In the genomic region with DNA sequence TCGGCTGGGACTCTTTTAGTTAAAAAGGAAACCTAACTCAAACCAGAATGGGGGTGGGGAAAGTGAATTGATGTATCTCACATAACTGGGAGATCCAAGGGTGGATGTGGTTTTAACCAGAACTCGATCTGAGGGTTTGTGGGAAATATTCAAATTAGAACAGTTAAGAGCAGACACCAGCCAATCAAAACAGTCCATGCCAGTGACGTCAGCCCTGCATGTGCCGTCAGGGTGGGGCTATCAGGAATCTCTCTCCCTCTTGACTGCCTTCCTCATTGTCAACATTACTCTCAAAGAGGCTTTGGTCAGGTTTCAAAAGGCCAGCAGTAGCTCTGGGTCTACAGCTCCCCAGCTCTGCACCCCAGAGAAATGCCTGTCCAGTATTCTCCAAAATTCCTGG, we compare ENCODE assay signal across 16 cellular contexts.
A peak's percentile ranks its signal among the peaks of the same experiment; 100 is the strongest.
DNase-seq lines count a peak whose midpoint lies in the region; ATAC-seq, FAIRE-seq and TF ChIP-seq lines count a peak whose summit lies in the region.
"Had no signal": no experiment of that assay in that cellular context is flagged by ENCODE, and none has a peak within 500 bp of the region (broad histone marks: within the 10 kb centered on the region; RNA-seq: fewer than 3 reads in every experiment).

No MANE protein-coding gene starts in this region.

- H3K9ac ChIP-seq in HepG2 (ENCODE audit: insufficient read depth, low read depth, low read length): no peak overlapping the region

- no peak for TF ChIP-seq RAD21 in HepG2 (CRISPR knock-in tag; IDR thresholded peaks at IDR 0.05)

- TF ChIP-seq EP300 in HepG2 (IDR thresholded peaks at IDR 0.05; ENCODE audit: low read depth in 2 of 2, low read length in 2 of 2) (no peak), HepG2 (CRISPR knock-in tag; IDR thresholded peaks at IDR 0.05; ENCODE audit: borderline replicate concordance) (no peak)

- H3K27me3 ChIP-seq in HepG2 (ENCODE audit: control insufficient read depth in 1 of 2, insufficient read depth in 2 of 2, low read length in 2 of 2): peaks cover 0 to 11% of the 10 kb centered on the region in 2 experiments; a peak in 2 of 5 replicates
- no peaks in the 10 kb centered on the region for H3K27me3 ChIP-seq in right lobe of liver
- no peaks in the 10 kb centered on the region for H3K27me3 ChIP-seq in aorta (ENCODE audit: control insufficient read depth in 1 of 2, insufficient read depth in 2 of 2, low read length in 1 of 2)

- intact Hi-C loops in HepG2 (cut with micrococcal nuclease; ENCODE audit: unreplicated experiment) (no loop called here), right lobe of liver (cut with DNase I) (no loop called here), aorta (cut with DNase I) (loop anchor here in 1 of 2 donors (10.0 kb wide), 1 partner anchor 91 kb away; a partner anchor contains a TSS)

- POLR2A ChIA-PET in HepG2 (lab: Yijun Ruan, JAX): no interaction called here

- H3K79me2 ChIP-seq in HepG2 (ENCODE audit: insufficient read depth, low read length): no peaks in the 10 kb centered on the region

- no peaks in the 10 kb centered on the region for H4K20me1 ChIP-seq in HepG2 (ENCODE audit: insufficient read depth, low read length)

- 4% methylated on average over 4 of the region's 4 CpGs for WGBS in HepG2 (ENCODE audit: low lambda C conversion rate)
- 21% methylated on average over 3 of the region's 4 CpGs for WGBS in right lobe of liver (ENCODE audit: insufficient coverage, low coverage, low lambda C conversion rate, missing lambda C conversion rate)
- 32 to 34% methylated on average over 4 of the region's 4 CpGs for WGBS in aorta, 2 donors

- in situ Hi-C loops in HepG2 (cut with HindIII; ENCODE audit: extremely low pct_ligation_motif_present, low pct_unique_long_range_greater_than_20kb): no loop called here

- TF ChIP-seq CTCF in HepG2 (CRISPR knock-in tag; IDR thresholded peaks at IDR 0.05): no peak
- no peak for TF ChIP-seq CTCF in right lobe of liver (IDR thresholded peaks at IDR 0.05)
- no peak for TF ChIP-seq CTCF in coronary artery (IDR thresholded peaks at IDR 0.05)

- DNase-seq in HepG2 (ENCODE audit: low spot score): no peak
- DNase-seq in right lobe of liver: no peak
- DNase-seq in NCI-H510A (lab: John Stamatoyannopoulos, UW): peak; percentile 52
- no peak for DNase-seq in coronary artery (ENCODE audit: low spot score)
- no peak for DNase-seq in aorta
- no peak for DNase-seq in NCI-H774 (lab: John Stamatoyannopoulos, UW)
- DNase-seq in 8988T: no peak
- DNase-seq: activated gamma-delta T cell; effector CD4-positive, alpha-beta T cell; H9; stimulated activated CD4-positive, alpha-beta T cell treated with anti-CD3 and anti-CD28 coated beads, Interleukin-4, amount 100 ng/mL, for 1 hour had no signal

- no peak overlapping the region for H3K4me3 ChIP-seq in HepG2 (replicated peaks in 1 of 3; ENCODE audit: insufficient read depth in 1 of 3, low read depth in 2 of 3, low read length in 3 of 3)
- H3K4me3 ChIP-seq in right lobe of liver: no peak overlapping the region
- no peak overlapping the region for H3K4me3 ChIP-seq in coronary artery
- H3K4me3 ChIP-seq in aorta (ENCODE audit: low read length in 2 of 2): no peak overlapping the region

- H3K4me1 ChIP-seq in HepG2 (ENCODE audit: insufficient read depth, low read length): no peaks in the 10 kb centered on the region
- no peaks in the 10 kb centered on the region for H3K4me1 ChIP-seq in right lobe of liver
- H3K4me1 ChIP-seq in aorta (ENCODE audit: control insufficient read depth in 1 of 2, insufficient read depth in 2 of 2, low read length in 2 of 2): peaks cover 2 to 5% of the 10 kb centered on the region in 2 donors

- H3K9me3 ChIP-seq in HepG2 (ENCODE audit: low read length): no peaks in the 10 kb centered on the region
- no peaks in the 10 kb centered on the region for H3K9me3 ChIP-seq in right lobe of liver
- no peaks in the 10 kb centered on the region for H3K9me3 ChIP-seq in aorta (ENCODE audit: control insufficient read depth, low read length)
- H3K9me3 ChIP-seq: neutrophil had no signal

- H3K27ac ChIP-seq in HepG2 (ENCODE audit: extremely low read length, insufficient read depth, low read length) (no peak overlapping the region), right lobe of liver (no peak overlapping the region), coronary artery (peak overlapping the region; percentile 16 to 52), aorta (ENCODE audit: low read depth in 1 of 2, low read length in 2 of 2) (peak overlapping the region; percentile 58 to 96)
- H3K27ac ChIP-seq: HL-60, neutrophil, RWPE1 had no signal

- H3K4me2 ChIP-seq in HepG2 (ENCODE audit: low read depth, low read length): no peak overlapping the region

- no peaks in the 10 kb centered on the region for H3K36me3 ChIP-seq in HepG2 (replicated peaks in 1 of 2; ENCODE audit: control insufficient read depth in 1 of 2, insufficient read depth in 2 of 2, low read length in 2 of 2)
- H3K36me3 ChIP-seq in right lobe of liver: no peaks in the 10 kb centered on the region
- H3K36me3 ChIP-seq in aorta (ENCODE audit: control insufficient read depth in 1 of 2, insufficient read depth in 2 of 2, low read length in 1 of 2): no peaks in the 10 kb centered on the region
- H3K36me3 ChIP-seq: neutrophil had no signal

- CTCF ChIA-PET in HepG2 (lab: Yijun Ruan, JAX; ENCODE audit: low intra/inter-chr PET ratio, low total read pairs): no interaction called here

- H2AFZ ChIP-seq in HepG2 (ENCODE audit: low read length): no peak overlapping the region

- no peak for FAIRE-seq in HepG2 (lab: Jason Lieb, UNC)

- no peak for ATAC-seq in HepG2
- no peak for ATAC-seq in right lobe of liver
- no peak for ATAC-seq in aorta (ENCODE audit: low FRiP score)
- ATAC-seq in GM21360 (IDR thresholded peaks at IDR 0.05; ENCODE audit: unreplicated experiment): no peak
- ATAC-seq: sciatic nerve had no signal

- BruUV-seq in HepG2 (replicated peaks; lab: Mats Ljungman, UMichigan): no TSS peak

- TF ChIP-seq POLR2A in HepG2 (IDR thresholded peaks at IDR 0.05; ENCODE audit: insufficient read depth in 1 of 2, low read depth in 2 of 2, low read length in 2 of 2) (no peak), right lobe of liver (IDR thresholded peaks at IDR 0.05) (no peak)

TF ChIP-seq in HepG2, 621 proteins besides CTCF, POLR2A, EP300 and RAD21:
- no peak for TF ChIP-seq JARID2 (CRISPR knock-in tag; IDR thresholded peaks at IDR 0.05; ENCODE audit: insufficient replicate concordance)
- TF ChIP-seq, protein P1, sequence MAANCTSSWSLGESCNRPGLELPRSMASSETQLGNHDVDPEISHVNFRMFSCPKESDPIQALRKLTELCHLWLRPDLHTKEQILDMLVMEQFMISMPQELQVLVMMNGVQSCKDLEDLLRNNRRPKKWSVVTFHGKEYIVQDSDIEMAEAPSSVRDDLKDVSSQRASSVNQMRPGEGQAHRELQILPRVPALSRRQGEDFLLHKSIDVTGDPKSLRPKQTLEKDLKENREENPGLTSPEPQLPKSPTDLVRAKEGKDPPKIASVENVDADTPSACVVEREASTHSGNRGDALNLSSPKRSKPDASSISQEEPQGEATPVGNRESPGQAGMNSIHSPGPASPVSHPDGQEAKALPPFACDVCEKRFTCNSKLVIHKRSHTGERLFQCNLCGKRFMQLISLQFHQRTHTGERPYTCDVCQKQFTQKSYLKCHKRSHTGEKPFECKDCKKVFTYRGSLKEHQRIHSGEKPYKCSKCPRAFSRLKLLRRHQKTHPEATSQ (CRISPR knock-in tag; IDR thresholded peaks at IDR 0.05; ENCODE audit: borderline replicate concordance): no peak
- no peak for TF ChIP-seq MED13 (CRISPR knock-in tag; IDR thresholded peaks at IDR 0.05)
- peak; percentile 89 for TF ChIP-seq CREB1 (IDR thresholded peaks at IDR 0.05)
- no peak for TF ChIP-seq CREB1 (CRISPR knock-in tag; IDR thresholded peaks at IDR 0.05)
- no peak for TF ChIP-seq ZKSCAN1 (IDR thresholded peaks at IDR 0.05; ENCODE audit: low read length)
- TF ChIP-seq ZNF12 (CRISPR knock-in tag; IDR thresholded peaks at IDR 0.05): no peak

Comparison
In these comparisons a context has a peak if more than half of its experiments do, and no peak if none do; other contexts are left out.
1. H3K27ac ChIP-seq: peak in coronary artery (2 of 2) and aorta (2 of 2); none in HepG2 (single experiment) and right lobe of liver (0 of 3).